ENCODE assay signal across 8 cellular contexts in genomic region chr5:143395638-143396352, GRCh38. TPM values are rescaled to one million over a fixed set of nuclear protein-coding genes. Genes with fewer than 3 reads are reported as not detected.
DNase-seq lines count a peak whose midpoint lies in the region; ATAC-seq, FAIRE-seq and TF ChIP-seq lines count a peak whose summit lies in the region.

No MANE protein-coding gene starts in this region.

- H3K4me2 ChIP-seq in A549 (peak overlapping the region; percentile 88), Loucy (ENCODE audit: low read depth, low read length, poor library complexity, severe bottlenecking) (peak overlapping the region; percentile 96), fibroblast of lung (ENCODE audit: extremely low read depth, insufficient read depth, low read length) (peak overlapping the region; percentile 85)

- H3K4me1 ChIP-seq in A549 (peaks cover 48% of the 10 kb centered on the region), Loucy (ENCODE audit: insufficient read depth, low read length, poor library complexity, severe bottlenecking) (peaks cover 68% of the 10 kb centered on the region), fibroblast of lung (ENCODE audit: control insufficient read depth, extremely low read depth, insufficient read depth, low read length) (peaks cover 6% of the 10 kb centered on the region), body of pancreas (peaks cover 90% of the 10 kb centered on the region)

- H3K79me2 ChIP-seq in Loucy (ENCODE audit: insufficient read depth, low read length) (peaks cover 100% of the 10 kb centered on the region), fibroblast of lung (ENCODE audit: control insufficient read depth, insufficient read depth, low read length) (peaks cover 99% of the 10 kb centered on the region)

- TF ChIP-seq CTCF in A549 (IDR thresholded peaks at IDR 0.05) = no peak
- no peak for TF ChIP-seq CTCF in Loucy (conservative IDR thresholded peaks at IDR 0.05; ENCODE audit: low read length)
- no peak for TF ChIP-seq CTCF in fibroblast of lung (conservative IDR thresholded peaks at IDR 0.05 in 1 of 2, IDR thresholded peaks at IDR 0.05 in 1 of 2; ENCODE audit: low read depth in 1 of 2, low read length in 2 of 2)
- no peak for TF ChIP-seq CTCF in body of pancreas (IDR thresholded peaks at IDR 0.05)

- POLR2A ChIA-PET in A549 (lab: Yijun Ruan, JAX) = interaction anchor here (1.0 kb wide), 1 partner anchor 18 kb away, joined by 4 read pairs; no protein-coding TSS in a partner anchor

- H2AFZ ChIP-seq in Loucy (ENCODE audit: low read length) = no peak overlapping the region
- H2AFZ ChIP-seq in fibroblast of lung (ENCODE audit: low read length) = no peak overlapping the region

- no peaks in the 10 kb centered on the region; the same call in 1 of the 2 replicates for H3K36me3 ChIP-seq in Loucy (ENCODE audit: insufficient read depth, low read length)
- H3K36me3 ChIP-seq in fibroblast of lung (ENCODE audit: control insufficient read depth, insufficient read depth, low read length) = no peaks in the 10 kb centered on the region
- no peaks in the 10 kb centered on the region for H3K36me3 ChIP-seq in body of pancreas (replicated peaks in 1 of 2; ENCODE audit: insufficient read depth in 1 of 2, low read depth in 2 of 2)

- H3K4me3 ChIP-seq in A549 (peak overlapping the region; percentile 86), Loucy (ENCODE audit: low read length, poor library complexity, severe bottlenecking) (peak overlapping the region; percentile 98), fibroblast of lung (replicated peaks in 1 of 4; ENCODE audit: control extremely low read depth in 1 of 4, insufficient read depth in 1 of 4, low read depth in 3 of 4, low read length in 4 of 4) (peak overlapping the region; percentile 82 to 100 (median 91)), body of pancreas (no peak overlapping the region)

- intact Hi-C loops in body of pancreas (cut with DNase I) = no loop called here

- no peaks in the 10 kb centered on the region for H3F3A ChIP-seq in Loucy (ENCODE audit: low read depth)

- TF ChIP-seq EP300 in A549 (IDR thresholded peaks at IDR 0.05) = no peak

- TF ChIP-seq POLR2A in A549 (IDR thresholded peaks at IDR 0.05; ENCODE audit: low read length) (no peak), body of pancreas (IDR thresholded peaks at IDR 0.05) (no peak)

- FAIRE-seq in A549 (lab: Jason Lieb, UNC) = no peak

- ATAC-seq in A549 (no peak), GM19395 (IDR thresholded peaks at IDR 0.05; ENCODE audit: unreplicated experiment) (peak; percentile 71), body of pancreas (no peak)

- H3K9ac ChIP-seq in Loucy (ENCODE audit: low read depth, low read length, poor library complexity, severe bottlenecking) (peak overlapping the region; percentile 20), fibroblast of lung (ENCODE audit: insufficient read depth, low read length) (no peak overlapping the region)

- H3K9me3 ChIP-seq in A549 = no peaks in the 10 kb centered on the region
- H3K9me3 ChIP-seq in Loucy (ENCODE audit: insufficient read depth, low read depth, low read length) = no peaks in the 10 kb centered on the region
- H3K9me3 ChIP-seq in fibroblast of lung (ENCODE audit: control insufficient read depth, insufficient read depth, low read depth, low read length) = no peaks in the 10 kb centered on the region
- no peaks in the 10 kb centered on the region for H3K9me3 ChIP-seq in body of pancreas

- H4K20me1 ChIP-seq in Loucy (ENCODE audit: insufficient read depth, low read length, poor library complexity, severe bottlenecking) (peaks cover 88% of the 10 kb centered on the region), fibroblast of lung (ENCODE audit: control insufficient read depth, extremely low read depth, insufficient read depth, low read length) (no peaks in the 10 kb centered on the region)

- WGBS in A549 (ENCODE audit: missing lambda C conversion rate) = 3% methylated on average over 2 of the region's 2 CpGs
- WGBS in body of pancreas, 2 donors = 55 to 56% methylated on average over 2 of the region's 2 CpGs

- DNase-seq in A549 (ENCODE audit: low read depth in 1 of 2, low spot score in 1 of 2) (no peak), fibroblast of lung (ENCODE audit: low read depth in 2 of 2) (no peak), SIG-M5 (lab: John Stamatoyannopoulos, UW) (no peak), midbrain (lab: John Stamatoyannopoulos, UW) (no peak), SK-N-DZ (ENCODE audit: low spot score) (no peak), body of pancreas (no peak)

- no peaks in the 10 kb centered on the region for H3K9me2 ChIP-seq in Loucy (replicated peaks; ENCODE audit: low read depth, low read length)

- no peaks in the 10 kb centered on the region for H3K27me3 ChIP-seq in Loucy (ENCODE audit: insufficient read depth, low read length, poor library complexity, severe bottlenecking)
- H3K27me3 ChIP-seq in fibroblast of lung (ENCODE audit: control insufficient read depth, insufficient read depth, low read length) = no peaks in the 10 kb centered on the region
- no peaks in the 10 kb centered on the region for H3K27me3 ChIP-seq in body of pancreas

- H3K27ac ChIP-seq in A549 (peak overlapping the region; percentile 86 to 96), fibroblast of lung (ENCODE audit: insufficient read depth, low read length) (peak overlapping the region; percentile 10), body of pancreas (no peak overlapping the region)

- CTCF ChIA-PET in A549 (lab: Yijun Ruan, JAX) = interaction anchor here (1.3 to 1.7 kb wide), 2 partner anchors 430 to 746 kb away, joined by 4 read pairs; no protein-coding TSS in a partner anchor

- TF ChIP-seq RAD21 in A549 (conservative IDR thresholded peaks at IDR 0.05 in 1 of 2, IDR thresholded peaks at IDR 0.05 in 1 of 2) = no peak; a peak in 1 of 5 replicates

TF ChIP-seq in A549, 52 proteins besides CTCF, POLR2A, EP300 and RAD21:
- TF ChIP-seq PHF8 (IDR thresholded peaks at IDR 0.05; ENCODE audit: borderline replicate concordance, low read depth) = no peak
- TF ChIP-seq FOSL2 (IDR thresholded peaks at IDR 0.05) = no peak
- TF ChIP-seq FOSL2 (CRISPR knock-in tag; IDR thresholded peaks at IDR 0.05) = 0 out of 2 replicates have a peak, but pooled peaks have one; percentile 49

RNA-seq across cellular contexts. Expression of gene NR3C1, which starts 7.7 kb away (rescaled TPM):
- 73.0 and 79.5 TPM in 2 replicates for polyA plus RNA-seq in A549 (2011; rRNA removed)
- 14.9 and 18.7 TPM in 2 replicates for polyA plus RNA-seq in A549 (2012; cell fraction: cytosol; rRNA removed)
- polyA plus RNA-seq in A549 (2012; cell fraction: nucleus; rRNA removed) = 10.0 and 13.8 TPM in 2 replicates
- 46.5 to 48.8 TPM (median 48.2 TPM) in 3 replicates for polyA plus RNA-seq in A549 (2017; fragmentation: RNase III; extraction: RNeasy Plus Mini Kit Qiagen cat#74134 plus additional on column Dnase treatment)
- polyA minus RNA-seq in A549 (2011; rRNA and poly(A)+ RNA removed) = 82.2 and 84.0 TPM in 2 replicates
- total RNA-seq in fibroblast of lung = 101 and 126 TPM in 2 replicates
- polyA plus RNA-seq in fibroblast of lung = 59.4 and 85.3 TPM in 2 replicates
- polyA plus RNA-seq in fibroblast of lung (2012) = 44.1 and 58.5 TPM in 2 replicates
- polyA minus RNA-seq in fibroblast of lung (ENCODE audit: low replicate concordance) = 30.0 and 37.2 TPM in 2 replicates
- 3.9 and 4.6 TPM in 2 replicates for polyA plus RNA-seq in SK-N-DZ (2014; cell fraction: cytosol; rRNA removed)
- 4.1 and 4.4 TPM in 2 replicates for polyA plus RNA-seq in SK-N-DZ (2014; cell fraction: nucleus; rRNA removed)
- 10 to 100 TPM; 18.5 to 25.2 TPM for total RNA-seq in body of pancreas

Comparison
In these comparisons a context has a peak if more than half of its experiments do, and no peak if none do; other contexts are left out.
1. H3K27ac ChIP-seq: peak in A549 (2 of 2) and fibroblast of lung (single experiment); none in body of pancreas (0 of 4).
2. H3K4me3 ChIP-seq: peak in A549 (single experiment), Loucy (single experiment) and fibroblast of lung (4 of 4); none in body of pancreas (0 of 2).
3. Peak in every context shown above with its lines, with median percentiles within 50 percentile points of each other: H3K4me2 ChIP-seq.